8 cellular contexts compared by ENCODE assay signal in the genomic region with DNA sequence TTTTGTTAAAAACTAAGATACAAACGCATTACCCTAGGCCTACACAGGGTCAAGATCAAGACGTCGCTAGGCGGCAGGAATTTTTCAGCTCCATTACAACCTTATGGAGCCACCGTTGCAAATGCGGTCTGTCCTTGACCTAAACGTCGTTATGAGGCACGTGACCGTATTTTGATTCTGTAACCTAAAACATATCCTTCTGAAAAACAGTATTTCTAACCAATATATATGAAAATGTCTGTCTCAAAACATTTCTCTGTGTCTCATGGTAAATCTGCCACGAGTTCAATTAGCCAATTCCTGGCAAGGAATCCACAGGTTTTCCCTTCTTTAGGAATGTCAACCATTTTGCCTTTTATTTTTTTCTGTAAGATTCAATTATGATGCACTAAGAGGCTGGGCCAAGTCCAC. TPM values are rescaled to one million over a fixed set of nuclear protein-coding genes. Genes with fewer than 3 reads are reported as not detected.
DNase-seq lines count a peak whose midpoint lies in the region; ATAC-seq and TF ChIP-seq lines count a peak whose summit lies in the region.

No MANE protein-coding gene starts in this region.

- DNase-seq in A172 (ENCODE audit: low spot score) (peak; percentile 31), DMS53 (lab: John Stamatoyannopoulos, UW) (peak; percentile 60), NOMO-1 treated with DMSO at 0.1 percent for 48 hours (lab: John Stamatoyannopoulos, UW; ENCODE audit: unreplicated experiment) (peak; percentile 38), MCF 10A (ENCODE audit: unreplicated experiment) (peak; percentile 64), right lobe of liver (no peak), NCI-H187 treated with DMSO at 0.1 percent for 48 hours (lab: John Stamatoyannopoulos, UW) (no peak)

- intact Hi-C loops in MCF 10A (cut with micrococcal nuclease) (loop anchor here (2.0 kb wide), 1 partner anchor 34 kb away; no protein-coding TSS in a partner anchor), right lobe of liver (cut with DNase I) (no loop called here)

- no peaks in the 10 kb centered on the region for H3K9me3 Mint-ChIP-seq in MCF 10A (ENCODE audit: unreplicated experiment)

- H3K4me3 ChIP-seq in right lobe of liver (peak overlapping the region; percentile 64 to 71 (median 65)), thymus (ENCODE audit: low read length) (peak overlapping the region; percentile 81)

- CTCF ChIA-PET in MCF 10A (lab: Yijun Ruan, JAX) = interaction anchor here (0.5 to 6.7 kb wide), 39 partner anchors 8 to 812 kb away, joined by 3 to 100 read pairs (median 4); no protein-coding TSS in a partner anchor

- no peak for TF ChIP-seq CTCF in MCF 10A (IDR thresholded peaks at IDR 0.05; ENCODE audit: unreplicated experiment)
- no peak for TF ChIP-seq CTCF in right lobe of liver (IDR thresholded peaks at IDR 0.05)

- 35% methylated on average over 11 of the region's 11 CpGs for WGBS in right lobe of liver (ENCODE audit: insufficient coverage, low coverage, low lambda C conversion rate, missing lambda C conversion rate)
- WGBS in thymus = under 1% methylated on average over 11 of the region's 11 CpGs

- H3K27ac ChIP-seq in right lobe of liver (peak overlapping the region; percentile 85 to 97 (median 87)), thymus (ENCODE audit: low read depth) (peak overlapping the region; percentile 98)

- no peak for ATAC-seq in right lobe of liver
- ATAC-seq in HG03460 (IDR thresholded peaks at IDR 0.05; ENCODE audit: unreplicated experiment) = no peak

- H3K27ac Mint-ChIP-seq in MCF 10A (ENCODE audit: low read depth, unreplicated experiment) = peak overlapping the region; percentile 99

- peaks cover 28% of the 10 kb centered on the region for H3K4me1 Mint-ChIP-seq in MCF 10A (ENCODE audit: insufficient read depth, unreplicated experiment)

- H3K36me3 ChIP-seq in right lobe of liver (no peaks in the 10 kb centered on the region), thymus (ENCODE audit: control insufficient read depth, insufficient read depth) (no peaks in the 10 kb centered on the region)

- no peaks in the 10 kb centered on the region for H3K27me3 Mint-ChIP-seq in MCF 10A (ENCODE audit: insufficient read depth, unreplicated experiment)

- H3K9me3 ChIP-seq in right lobe of liver = no peaks in the 10 kb centered on the region
- no peaks in the 10 kb centered on the region for H3K9me3 ChIP-seq in thymus (ENCODE audit: control insufficient read depth)

- POLR2A ChIA-PET in MCF 10A (lab: Yijun Ruan, JAX) = interaction anchor here (0.6 to 6.1 kb wide), 38 partner anchors 8 to 570 kb away, joined by 3 to 289 read pairs (median 4); a partner anchor contains a TSS

- BruUV-seq in MCF 10A (replicated peaks; lab: Mats Ljungman, UMichigan) = TSS peak; percentile 31

- H3K36me3 Mint-ChIP-seq in MCF 10A (ENCODE audit: insufficient read depth, unreplicated experiment) = peaks cover 21% of the 10 kb centered on the region

- H3K4me1 ChIP-seq in right lobe of liver = peaks cover 0 to 10% (median 0%) of the 10 kb centered on the region in 4 donors
- H3K4me1 ChIP-seq in thymus (ENCODE audit: control insufficient read depth, insufficient read depth, low read length) = peaks cover 12% of the 10 kb centered on the region

- H3K4me3 Mint-ChIP-seq in MCF 10A (ENCODE audit: unreplicated experiment) = peak overlapping the region; percentile 94

- TF ChIP-seq POLR2A in right lobe of liver (IDR thresholded peaks at IDR 0.05) = no peak

- H3K27me3 ChIP-seq in right lobe of liver = no peaks in the 10 kb centered on the region
- no peaks in the 10 kb centered on the region for H3K27me3 ChIP-seq in thymus (ENCODE audit: control insufficient read depth, insufficient read depth)

RNA-seq across cellular contexts. Expression of a gene that starts 1.7 kb away (rescaled TPM):
- 256 and 361 TPM in 2 replicates for total RNA-seq in A172 (2014; rRNA removed; shearing (Covaris generic))
- 389 and 391 TPM in 2 replicates for total RNA-seq in MCF 10A (2022)
- 100 to 1,000 TPM; 126 to 195 (median 177) TPM for total RNA-seq in right lobe of liver
- 183 TPM for polyA plus RNA-seq in thymus

Comparison
In these comparisons a context has a peak if more than half of its experiments do, and no peak if none do; other contexts are left out.
1. DNase-seq: peak in A172 (single experiment), DMS53 (single experiment), NOMO-1 treated with DMSO at 0.1 percent for 48 hours (single experiment) and MCF 10A (single experiment); none in right lobe of liver (0 of 3) and NCI-H187 treated with DMSO at 0.1 percent for 48 hours (single experiment).